In the genomic region with DNA sequence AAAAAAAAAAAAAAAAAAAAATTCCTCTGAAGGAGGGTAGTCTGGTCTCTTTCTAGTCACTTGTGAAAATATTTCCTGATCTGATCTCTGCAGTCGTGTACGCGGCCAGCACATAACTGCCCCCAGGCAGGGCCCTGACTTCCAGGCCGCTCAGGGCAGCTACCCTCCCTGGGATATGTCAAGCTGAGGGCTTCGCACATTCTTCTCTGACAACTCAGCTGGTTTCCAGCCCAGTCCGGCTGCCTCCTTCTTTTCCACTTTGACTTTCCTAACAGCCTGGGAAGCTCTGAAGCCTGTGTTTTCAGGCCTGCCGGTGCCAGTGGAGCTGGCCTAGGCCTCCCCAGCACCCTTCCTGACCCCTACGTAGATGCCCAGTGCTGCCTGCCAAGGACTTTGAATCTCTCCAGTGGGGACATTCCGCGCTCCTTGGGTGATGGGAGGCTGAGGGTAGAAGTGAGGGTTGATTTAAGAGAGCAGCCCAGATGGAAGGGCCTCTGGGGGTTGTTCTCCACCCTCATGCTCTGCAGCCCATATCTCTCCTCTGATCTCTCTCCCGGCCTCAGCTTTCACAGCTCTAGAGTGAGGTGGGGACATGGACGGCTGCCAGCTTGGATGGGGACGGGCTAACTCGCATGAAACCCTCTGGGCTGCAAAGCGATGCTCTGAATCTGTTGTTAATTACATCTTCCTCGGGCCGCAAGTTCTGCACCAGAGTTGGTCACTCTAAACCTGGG, we compare ENCODE assay signal across 8 cellular contexts. TPM values are rescaled to one million over a fixed set of nuclear protein-coding genes. Genes with fewer than 3 reads are reported as not detected.
DNase-seq lines count a peak whose midpoint lies in the region; ATAC-seq, FAIRE-seq and TF ChIP-seq lines count a peak whose summit lies in the region.

No MANE protein-coding gene starts in this region.

- H3K27me3 Mint-ChIP-seq in chondrocyte (ENCODE audit: low read depth), result no peaks in the 10 kb centered on the region

- H3K4me1 ChIP-seq in left lung (peaks cover 0 to 16% of the 10 kb centered on the region in 2 donors), thoracic aorta (ENCODE audit: control insufficient read depth in 1 of 2, low read depth in 2 of 2) (peaks cover 48 to 78% of the 10 kb centered on the region in 2 donors)

- no peaks in the 10 kb centered on the region for H3K36me3 ChIP-seq in left lung
- H3K36me3 ChIP-seq in thoracic aorta, result no peaks in the 10 kb centered on the region

- peak; percentile 69 for ATAC-seq in left lung
- peak; percentile 51 for ATAC-seq in thoracic aorta (ENCODE audit: insufficient number of reproducible peaks, low FRiP score, low read depth)
- no peak for ATAC-seq in HG02763 (IDR thresholded peaks at IDR 0.05; ENCODE audit: unreplicated experiment)

- H3K4me1 Mint-ChIP-seq in chondrocyte (ENCODE audit: low read depth), result peaks cover 86% of the 10 kb centered on the region

- intact Hi-C loops in left lung (cut with DNase I), result no loop called here

- H3K36me3 Mint-ChIP-seq in chondrocyte (ENCODE audit: low read depth), result peaks cover 35% of the 10 kb centered on the region

- TF ChIP-seq CTCF in chondrocyte (IDR thresholded peaks at IDR 0.05) (no peak), left lung (IDR thresholded peaks at IDR 0.05) (no peak), thoracic aorta (IDR thresholded peaks at IDR 0.05) (no peak), GM13976 (IDR thresholded peaks at IDR 0.05; ENCODE audit: borderline replicate concordance, control extremely low read depth, extremely low read depth, insufficient read depth, missing control alignments) (no peak)

- H3K9me3 ChIP-seq in left lung (peaks cover 0 to 16% of the 10 kb centered on the region in 2 donors), thoracic aorta (no peaks in the 10 kb centered on the region)

- DNase-seq in HTR-8/SVneo (ENCODE audit: insufficient read length, low spot score) (peak; percentile 76), chondrocyte (ENCODE audit: low spot score) (peak; percentile 75), left lung (peak; percentile 41 to 51), thoracic aorta (ENCODE audit: low spot score) (peak; percentile 37), GM13976 (ENCODE audit: low spot score) (no peak), erythroblast (lab: John Stamatoyannopoulos, UW) (no peak)
- no peak for DNase-seq in stimulated activated CD4-positive, alpha-beta T cell treated with anti-CD3 and anti-CD28 coated beads, Interleukin-4, amount 100 ng/mL, for 4 hours

- H3K27ac Mint-ChIP-seq in chondrocyte (ENCODE audit: unreplicated experiment), result peak overlapping the region; percentile 99

- peak overlapping the region; percentile 48 for H3K4me3 Mint-ChIP-seq in chondrocyte (ENCODE audit: unreplicated experiment)

- in situ Hi-C loops in GM13976 (cut with MboI; ENCODE audit: low sequenced_read_pairs, unreplicated experiment), result no loop called here

- TF ChIP-seq POLR2A in erythroblast (IDR thresholded peaks at IDR 0.05; ENCODE audit: low read length), result no peak

- H3K27ac ChIP-seq in left lung (no peak overlapping the region), thoracic aorta (peak overlapping the region; percentile 83 to 88)

- no peak overlapping the region for H3K4me3 ChIP-seq in left lung
- peak overlapping the region; percentile 25 for H3K4me3 ChIP-seq in thoracic aorta

- no peaks in the 10 kb centered on the region for H3K9me3 Mint-ChIP-seq in chondrocyte (ENCODE audit: low read depth)

- H3K27me3 ChIP-seq in left lung (no peaks in the 10 kb centered on the region), thoracic aorta (replicated peaks; ENCODE audit: insufficient read depth) (no peaks in the 10 kb centered on the region)

- FAIRE-seq in HTR-8/SVneo (lab: Jason Lieb, UNC), result no peak

RNA-seq across cellular contexts. Expression of a gene that starts 20.7 kb away (rescaled TPM):
- total RNA-seq in chondrocyte (2,235 to 2,410 TPM (median 2,315 TPM) in 3 replicates), left lung (100 to 1,000 TPM; 205 to 357 TPM), thoracic aorta (100 to 1,000 TPM; 127 to 129 TPM)

Comparison
In these comparisons a context has a peak if more than half of its experiments do, and no peak if none do; other contexts are left out.
1. DNase-seq: peak in HTR-8/SVneo (single experiment), chondrocyte (single experiment), left lung (2 of 2) and thoracic aorta (single experiment); none in GM13976 (single experiment), erythroblast (0 of 2) and stimulated activated CD4-positive, alpha-beta T cell treated with anti-CD3 and anti-CD28 coated beads, Interleukin-4, amount 100 ng/mL, for 4 hours (0 of 2).
2. H3K27ac ChIP-seq: peak in thoracic aorta (2 of 2); none in left lung (0 of 2).